ENCODE assay signal across 9 cellular contexts in the genomic region with DNA sequence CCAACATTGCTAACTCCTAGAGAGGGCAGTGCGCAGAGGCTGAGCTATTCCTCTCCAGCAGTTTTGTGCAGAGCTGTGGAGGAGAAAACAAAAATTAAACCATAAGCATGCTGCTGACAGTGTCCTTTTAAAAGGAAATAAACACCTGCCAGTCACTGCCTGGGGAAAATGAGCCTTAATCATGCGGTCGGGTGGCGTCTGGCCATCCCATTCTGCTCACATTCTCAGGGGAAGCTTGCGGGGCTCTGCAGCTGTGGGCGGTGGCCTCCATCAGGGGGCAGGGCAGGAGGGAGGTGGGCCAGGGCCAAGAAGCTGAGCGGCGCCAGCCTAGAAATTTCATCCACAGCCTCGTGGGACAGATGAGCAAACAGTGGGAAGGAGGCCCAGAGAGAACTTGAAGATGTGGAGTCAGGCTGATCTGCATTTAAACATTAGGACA.
DNase-seq lines count a peak whose midpoint lies in the region; ATAC-seq, FAIRE-seq and TF ChIP-seq lines count a peak whose summit lies in the region.
"Had no signal": no experiment of that assay in that cellular context is flagged by ENCODE, and none has a peak within 500 bp of the region (broad histone marks: within the 10 kb centered on the region; RNA-seq: fewer than 3 reads in every experiment).

No MANE protein-coding gene starts in this region.

- FAIRE-seq in endothelial cell of umbilical vein (lab: Jason Lieb, UNC) = no peak

- no peaks in the 10 kb centered on the region for H3K79me2 ChIP-seq in endothelial cell of umbilical vein (ENCODE audit: control insufficient read depth, insufficient read depth, low read length)
- H3K79me2 ChIP-seq in PC-3 (ENCODE audit: low read length) = no peaks in the 10 kb centered on the region

- H3K4me2 ChIP-seq in endothelial cell of umbilical vein (ENCODE audit: insufficient read depth, low read length) (no peak overlapping the region), PC-3 (ENCODE audit: low read length) (no peak overlapping the region)

- dilution Hi-C loops in endothelial cell of umbilical vein (cut with MboI; ENCODE audit: extremely low pct_ligation_motif_present, low sequenced_read_pairs) = no loop called here

- no peaks in the 10 kb centered on the region for H3K9me2 ChIP-seq in PC-3 (replicated peaks; ENCODE audit: low read length)

- no peak overlapping the region for H3K4me3 ChIP-seq in AG10803 (ENCODE audit: low read length)
- no peak overlapping the region for H3K4me3 ChIP-seq in endothelial cell of umbilical vein (replicated peaks in 1 of 3; ENCODE audit: insufficient read depth in 1 of 3, low read depth in 1 of 3, low read length in 3 of 3)
- no peak overlapping the region for H3K4me3 ChIP-seq in PC-3 (ENCODE audit: low read length)

- TF ChIP-seq CTCF in AG10803 (conservative IDR thresholded peaks at IDR 0.05; ENCODE audit: low read length) = no peak
- TF ChIP-seq CTCF in endothelial cell of umbilical vein (IDR thresholded peaks at IDR 0.05; ENCODE audit: extremely low read depth in 1 of 2, insufficient read depth in 1 of 2, low read depth in 1 of 2, low read length in 2 of 2) = no peak
- TF ChIP-seq CTCF in PC-3 (conservative IDR thresholded peaks at IDR 0.05; ENCODE audit: low read depth, low read length) = no peak

- no peak for ATAC-seq in activated T-helper 17 cell treated with anti-CD3 and anti-CD28 coated beads, Interleukin-2, amount 50 U/mL, for 72 hours (replicated peaks)
- ATAC-seq in GM19467 (IDR thresholded peaks at IDR 0.05; ENCODE audit: unreplicated experiment) (no peak), GM18873 (IDR thresholded peaks at IDR 0.05; ENCODE audit: low FRiP score, unreplicated experiment) (no peak), PC-3 (no peak)

- no peaks in the 10 kb centered on the region for H4K20me1 ChIP-seq in endothelial cell of umbilical vein (replicated peaks; ENCODE audit: control insufficient read depth, extremely low read depth, insufficient read depth, low read length)
- no peaks in the 10 kb centered on the region for H4K20me1 ChIP-seq in PC-3 (ENCODE audit: low read length)

- H3K27me3 Mint-ChIP-seq in activated T-helper 17 cell treated with anti-CD3 and anti-CD28 coated beads, Interleukin-2, amount 50 U/mL, for 72 hours = peaks cover 18% of the 10 kb centered on the region

- H3K36me3 ChIP-seq in endothelial cell of umbilical vein (ENCODE audit: control insufficient read depth in 2 of 2, extremely low read depth in 1 of 2, insufficient read depth in 2 of 2, low read length in 2 of 2) (no peaks in the 10 kb centered on the region), PC-3 (ENCODE audit: low read depth, low read length) (no peaks in the 10 kb centered on the region)

- H3K4me1 ChIP-seq in endothelial cell of umbilical vein (ENCODE audit: control insufficient read depth, extremely low read depth, insufficient read depth, low read length) (peaks cover 14% of the 10 kb centered on the region), PC-3 (ENCODE audit: insufficient read depth, low read length) (no peaks in the 10 kb centered on the region)

- H3K9me1 ChIP-seq in endothelial cell of umbilical vein (replicated peaks; ENCODE audit: control insufficient read depth, extremely low read depth, insufficient read depth, low read length) = no peaks in the 10 kb centered on the region

- no peaks in the 10 kb centered on the region for H3K9me3 Mint-ChIP-seq in activated T-helper 17 cell treated with anti-CD3 and anti-CD28 coated beads, Interleukin-2, amount 50 U/mL, for 72 hours

- H3K4me3 Mint-ChIP-seq in activated T-helper 17 cell treated with anti-CD3 and anti-CD28 coated beads, Interleukin-2, amount 50 U/mL, for 72 hours = no peak overlapping the region

- H3K9ac ChIP-seq in endothelial cell of umbilical vein (replicated peaks; ENCODE audit: extremely low read depth, insufficient read depth, low read length) (no peak overlapping the region), PC-3 (ENCODE audit: low read length) (no peak overlapping the region)

- H3K27ac ChIP-seq in endothelial cell of umbilical vein (ENCODE audit: insufficient read depth, low read depth, low read length) (no peak overlapping the region), PC-3 (ENCODE audit: low read length) (no peak overlapping the region)

- H3K27me3 ChIP-seq in endothelial cell of umbilical vein (ENCODE audit: control insufficient read depth in 2 of 2, insufficient read depth in 2 of 2, low read length in 2 of 2) (peaks cover 12 to 31% of the 10 kb centered on the region in 2 experiments), PC-3 (ENCODE audit: low read length) (no peaks in the 10 kb centered on the region)

- DNase-seq in AG10803 (ENCODE audit: low read depth) (peak; percentile 53), NCI-H1105 (lab: John Stamatoyannopoulos, UW) (peak; percentile 73), endothelial cell of umbilical vein (ENCODE audit: low read depth, low spot score) (peak; percentile 41), mucosa of gallbladder (ENCODE audit: low spot score) (peak; percentile 45), PC-3 (no peak)
- DNase-seq: stimulated activated CD8-positive, alpha-beta memory T cell treated with anti-CD3 and anti-CD28 coated beads, Interleukin-4, amount 100 ng/mL, for 48 hours had no signal

- no peaks in the 10 kb centered on the region for H3K4me1 Mint-ChIP-seq in activated T-helper 17 cell treated with anti-CD3 and anti-CD28 coated beads, Interleukin-2, amount 50 U/mL, for 72 hours

- BruUV-seq in endothelial cell of umbilical vein (replicated peaks; lab: Mats Ljungman, UMichigan) (no TSS peak), PC-3 (replicated peaks; lab: Mats Ljungman, UMichigan) (no TSS peak)

- intact Hi-C loops in endothelial cell of umbilical vein (cut with micrococcal nuclease) = no loop called here
- intact Hi-C loops in PC-3 (cut with micrococcal nuclease) = no loop called here

- no peaks in the 10 kb centered on the region for H3F3A ChIP-seq in PC-3 (ENCODE audit: low read length, unreplicated experiment)

- POLR2A ChIA-PET in endothelial cell of umbilical vein (lab: Charles Lee) = no interaction called here
- POLR2A ChIA-PET in PC-3 (lab: Charles Lee; ENCODE audit: unreplicated experiment) = no interaction called here

- H3K9me3 ChIP-seq in endothelial cell of umbilical vein (replicated peaks; ENCODE audit: control insufficient read depth, insufficient read depth, low read length) = no peaks in the 10 kb centered on the region
- no peaks in the 10 kb centered on the region for H3K9me3 ChIP-seq in PC-3 (ENCODE audit: low read length)

- TF ChIP-seq POLR2A in endothelial cell of umbilical vein (IDR thresholded peaks at IDR 0.05; ENCODE audit: low read depth, low read length) = no peak

- H3K27ac Mint-ChIP-seq in activated T-helper 17 cell treated with anti-CD3 and anti-CD28 coated beads, Interleukin-2, amount 50 U/mL, for 72 hours = no peak overlapping the region

- CTCF ChIA-PET in endothelial cell of umbilical vein (lab: Charles Lee) = interaction anchor here (1.7 to 5.3 kb wide), 3 partner anchors 81 to 95 kb away, joined by 4 to 20 read pairs (median 5); no protein-coding TSS in a partner anchor
- CTCF ChIA-PET in PC-3 (lab: Charles Lee) = no interaction called here

- H2AFZ ChIP-seq in endothelial cell of umbilical vein (ENCODE audit: low read depth, low read length) (no peak overlapping the region), PC-3 (ENCODE audit: low read length) (no peak overlapping the region)

- H3K36me3 Mint-ChIP-seq in activated T-helper 17 cell treated with anti-CD3 and anti-CD28 coated beads, Interleukin-2, amount 50 U/mL, for 72 hours (ENCODE audit: low read depth) = no peaks in the 10 kb centered on the region

TF ChIP-seq in endothelial cell of umbilical vein, 7 proteins besides CTCF, POLR2A, EP300 and RAD21:
- no peak for TF ChIP-seq MAX (IDR thresholded peaks at IDR 0.05; ENCODE audit: insufficient read depth, insufficient read length)
- peak; percentile 53 for TF ChIP-seq EZH2 (IDR thresholded peaks at IDR 0.05; ENCODE audit: borderline replicate concordance, low read depth, low read length, severe bottlenecking)
